In the genomic region with DNA sequence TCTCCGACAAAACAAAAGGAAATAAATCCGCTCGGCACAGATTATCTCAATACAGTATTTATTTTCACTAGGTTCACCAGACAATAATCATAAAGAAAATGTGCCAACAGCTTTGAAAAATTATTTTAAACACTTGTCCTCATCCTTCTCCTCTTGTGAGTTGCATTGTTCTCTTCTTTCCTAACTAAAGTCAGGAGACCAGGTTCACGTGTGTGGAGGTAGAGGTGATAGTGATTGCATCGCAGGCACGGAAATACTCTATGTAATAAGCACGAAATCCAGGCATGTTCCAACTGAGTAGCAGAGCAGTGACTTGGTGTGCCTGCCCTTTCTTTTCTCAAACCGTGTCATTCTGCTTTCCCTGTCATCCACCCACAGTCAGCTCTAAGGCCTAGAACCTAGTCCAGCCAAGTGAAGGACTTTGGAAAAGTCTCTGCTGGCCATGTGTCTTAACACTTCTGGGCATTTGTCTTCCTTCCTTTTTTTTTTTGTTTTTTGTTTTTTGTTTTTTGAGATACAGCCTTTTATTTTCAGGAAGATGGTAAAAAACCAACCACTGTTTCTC, we compare ENCODE assay signal across 9 cellular contexts. TPM values are rescaled to one million over a fixed set of nuclear protein-coding genes. Genes with fewer than 3 reads are reported as not detected.
A peak's percentile ranks its signal among the peaks of the same experiment; 100 is the strongest.
DNase-seq lines count a peak whose midpoint lies in the region; ATAC-seq lines count a peak whose summit lies in the region.
"Had no signal": no experiment of that assay in that cellular context is flagged by ENCODE, and none has a peak within 500 bp of the region (broad histone marks: within the 10 kb centered on the region; RNA-seq: fewer than 3 reads in every experiment).

No MANE protein-coding gene starts in this region.

- H3K9ac ChIP-seq in SK-N-MC (ENCODE audit: insufficient read length) (no peak overlapping the region), iPS-20b (ENCODE audit: low read depth, low read length) (no peak overlapping the region)

- DNase-seq in activated T-cell treated with anti-CD3 and anti-CD28 coated beads, Interleukin-2, amount 50 U/mL, for 4 hours, result no peak
- DNase-seq in activated T-cell treated with anti-CD3 and anti-CD28 coated beads, Interleukin-2, amount 50 U/mL, for 1 hour, result no peak
- DNase-seq in SK-N-MC (ENCODE audit: low read depth, low spot score) (no peak), occipital lobe (lab: John Stamatoyannopoulos, UW) (no peak), NCI-H187 treated with DMSO at 0.1 percent for 48 hours (lab: John Stamatoyannopoulos, UW) (no peak), SHP77 treated with DMSO at 0.1 percent for 48 hours (lab: John Stamatoyannopoulos, UW) (no peak)
- no peak for DNase-seq in stimulated activated naive B cell treated with anti-CD40 and anti-IgM and Interleukin-4, amounts not matched to agents 10 μg/mL and 1 μg/mL and 100 μg/mL, for 72 hours

- H3K4me1 ChIP-seq in iPS-20b (ENCODE audit: insufficient read depth, low read length), result peaks cover 5% of the 10 kb centered on the region; the same call in 1 of the 2 replicates

- peak overlapping the region; percentile 96 for H3K4me3 Mint-ChIP-seq in activated T-cell treated with anti-CD3 and anti-CD28 coated beads, Interleukin-2, amount 50 U/mL, for 4 hours
- H3K4me3 Mint-ChIP-seq in stimulated activated naive B cell treated with anti-CD40 and anti-IgM and Interleukin-4, amounts not matched to agents 10 μg/mL and 1 μg/mL and 100 μg/mL, for 72 hours, result peak overlapping the region; percentile 10 to 71

- H3K27me3 ChIP-seq in iPS-20b (ENCODE audit: insufficient read depth, low read length), result no peaks in the 10 kb centered on the region
- H3K27me3 ChIP-seq: foreskin keratinocyte had no signal

- no peaks in the 10 kb centered on the region for H3K9me3 Mint-ChIP-seq in activated T-cell treated with anti-CD3 and anti-CD28 coated beads, Interleukin-2, amount 50 U/mL, for 4 hours
- H3K9me3 Mint-ChIP-seq in stimulated activated naive B cell treated with anti-CD40 and anti-IgM and Interleukin-4, amounts not matched to agents 10 μg/mL and 1 μg/mL and 100 μg/mL, for 72 hours, result peaks cover 0 to 3% of the 10 kb centered on the region in 2 donors

- H3K4me3 ChIP-seq in SK-N-MC, result peak overlapping the region; percentile 69
- peak overlapping the region; percentile 35; the same call in 1 of the 2 replicates for H3K4me3 ChIP-seq in iPS-20b (ENCODE audit: low read length)

- peaks cover 3% of the 10 kb centered on the region for H3K36me3 Mint-ChIP-seq in activated T-cell treated with anti-CD3 and anti-CD28 coated beads, Interleukin-2, amount 50 U/mL, for 4 hours (ENCODE audit: insufficient read depth)
- peaks cover 0 to 5% of the 10 kb centered on the region in 2 donors for H3K36me3 Mint-ChIP-seq in stimulated activated naive B cell treated with anti-CD40 and anti-IgM and Interleukin-4, amounts not matched to agents 10 μg/mL and 1 μg/mL and 100 μg/mL, for 72 hours

- ATAC-seq in activated T-cell treated with anti-CD3 and anti-CD28 coated beads, Interleukin-2, amount 50 U/mL, for 4 hours, result no peak
- ATAC-seq in stimulated activated naive B cell treated with anti-CD40 and anti-IgM and Interleukin-4, amounts not matched to agents 10 μg/mL and 1 μg/mL and 100 μg/mL, for 72 hours (replicated peaks), result no peak

- H3K27me3 Mint-ChIP-seq in activated T-cell treated with anti-CD3 and anti-CD28 coated beads, Interleukin-2, amount 50 U/mL, for 4 hours (ENCODE audit: low read depth), result peaks cover 6% of the 10 kb centered on the region
- peaks cover 3 to 9% of the 10 kb centered on the region in 2 donors for H3K27me3 Mint-ChIP-seq in stimulated activated naive B cell treated with anti-CD40 and anti-IgM and Interleukin-4, amounts not matched to agents 10 μg/mL and 1 μg/mL and 100 μg/mL, for 72 hours

- H3K4me1 Mint-ChIP-seq in activated T-cell treated with anti-CD3 and anti-CD28 coated beads, Interleukin-2, amount 50 U/mL, for 4 hours (ENCODE audit: low read depth), result peaks cover 54% of the 10 kb centered on the region
- H3K4me1 Mint-ChIP-seq in stimulated activated naive B cell treated with anti-CD40 and anti-IgM and Interleukin-4, amounts not matched to agents 10 μg/mL and 1 μg/mL and 100 μg/mL, for 72 hours, result peaks cover 20 to 45% of the 10 kb centered on the region in 2 donors

- no peaks in the 10 kb centered on the region for H3K36me3 ChIP-seq in SK-N-MC (ENCODE audit: insufficient read depth, low read length)
- H3K36me3 ChIP-seq in iPS-20b (ENCODE audit: insufficient read depth, low read depth, low read length), result no peaks in the 10 kb centered on the region

- H3K27ac ChIP-seq in SK-N-MC (no peak overlapping the region), iPS-20b (ENCODE audit: low read length) (no peak overlapping the region)
- H3K27ac ChIP-seq: foreskin keratinocyte had no signal

- H3K27ac Mint-ChIP-seq in stimulated activated naive B cell treated with anti-CD40 and anti-IgM and Interleukin-4, amounts not matched to agents 10 μg/mL and 1 μg/mL and 100 μg/mL, for 72 hours, result peak overlapping the region; percentile 82

- H3K9me3 ChIP-seq in SK-N-MC (ENCODE audit: low read depth, low read length), result no peaks in the 10 kb centered on the region
- peaks cover 8% of the 10 kb centered on the region for H3K9me3 ChIP-seq in iPS-20b (ENCODE audit: insufficient read depth, low read depth, low read length)

RNA-seq across cellular contexts. Expression of a gene that starts 0.9 kb away (rescaled TPM):
- total RNA-seq in activated T-cell treated with anti-CD3 and anti-CD28 coated beads, Interleukin-2, amount 50 U/mL, for 4 hours, result 10 to 100 TPM; 55.7 to 72.6 (median 63.1) TPM
- 72.8 TPM for total RNA-seq in occipital lobe
